In genomic region chr21:5123655-5124054, GRCh38 we compare ENCODE assay signal across 8 cellular contexts.
A peak's percentile ranks its signal among the peaks of the same experiment; 100 is the strongest.
DNase-seq lines count a peak whose midpoint lies in the region; ATAC-seq and TF ChIP-seq lines count a peak whose summit lies in the region.
"Not testable (repeated sequence)": the region's sequence is repeated elsewhere in the genome, so short reads cannot be mapped to it uniquely, and the experiment has no call there.

No MANE protein-coding gene starts in this region.

- POLR2A ChIA-PET in AG04449 (lab: Yijun Ruan, JAX); activated naive CD8-positive, alpha-beta T cell treated with anti-CD3 and anti-CD28 coated beads, Interleukin-2, amount 10 ng/mL, durations not matched to agents 7 days and 5 days (lab: Charles Lee): not testable (repeated sequence)

- H3K27ac ChIP-seq in neural progenitor cell, result not testable (repeated sequence)

- not testable (repeated sequence) for H3K9me3 Mint-ChIP-seq in activated naive CD8-positive, alpha-beta T cell treated with anti-CD3 and anti-CD28 coated beads, Interleukin-2, amount 10 ng/mL, durations not matched to agents 7 days and 5 days; glutamatergic neuron (ENCODE audit: unreplicated experiment); neural progenitor cell

- H3K9ac ChIP-seq in neural progenitor cell, result not testable (repeated sequence)

- not testable (repeated sequence) for H3K4me3 ChIP-seq in AG04449 (ENCODE audit: low read depth, low read length); neural progenitor cell

- not testable (repeated sequence) for H3K36me3 Mint-ChIP-seq in activated naive CD8-positive, alpha-beta T cell treated with anti-CD3 and anti-CD28 coated beads, Interleukin-2, amount 10 ng/mL, durations not matched to agents 7 days and 5 days; glutamatergic neuron (ENCODE audit: unreplicated experiment); neural progenitor cell

- not testable (repeated sequence) for H3F3A ChIP-seq in neural progenitor cell (ENCODE audit: low read depth)

- not testable (repeated sequence) for H4K20me1 ChIP-seq in neural progenitor cell (ENCODE audit: low read depth)

- TF ChIP-seq CTCF in AG04449 (IDR thresholded peaks at IDR 0.05; ENCODE audit: insufficient read depth, low read length, missing control alignments) (peak; percentile 31), neural progenitor cell (IDR thresholded peaks at IDR 0.05) (peak; percentile 48)
- TF ChIP-seq CTCF in glutamatergic neuron (IDR thresholded peaks at IDR 0.05; ENCODE audit: partially characterized antibody, unreplicated experiment), result not testable (repeated sequence)

- H3K4me1 Mint-ChIP-seq in activated naive CD8-positive, alpha-beta T cell treated with anti-CD3 and anti-CD28 coated beads, Interleukin-2, amount 10 ng/mL, durations not matched to agents 7 days and 5 days; glutamatergic neuron (ENCODE audit: low read depth, unreplicated experiment); neural progenitor cell: not testable (repeated sequence)

- CTCF ChIA-PET in AG04449 (lab: Yijun Ruan, JAX), result not testable (repeated sequence)

- H3K27me3 ChIP-seq in neural progenitor cell, result not testable (repeated sequence)

- H3K79me2 ChIP-seq in neural progenitor cell (ENCODE audit: low read depth), result not testable (repeated sequence)

- H3K36me3 ChIP-seq in neural progenitor cell, result not testable (repeated sequence)

- H3K4me3 Mint-ChIP-seq in activated naive CD8-positive, alpha-beta T cell treated with anti-CD3 and anti-CD28 coated beads, Interleukin-2, amount 10 ng/mL, durations not matched to agents 7 days and 5 days; glutamatergic neuron (ENCODE audit: unreplicated experiment); neural progenitor cell: not testable (repeated sequence)

- H3K4me1 ChIP-seq in neural progenitor cell, result not testable (repeated sequence)

- H2AFZ ChIP-seq in neural progenitor cell (replicated peaks), result not testable (repeated sequence)

- not testable (repeated sequence) for H3K4me2 ChIP-seq in neural progenitor cell

- H3K9me3 ChIP-seq in neural progenitor cell (ENCODE audit: low read depth), result not testable (repeated sequence)

- ATAC-seq in GM19324 (IDR thresholded peaks at IDR 0.05; ENCODE audit: low FRiP score, unreplicated experiment) (peak; percentile 53), HG03439 (IDR thresholded peaks at IDR 0.05; ENCODE audit: unreplicated experiment) (peak; percentile 55)
- ATAC-seq in activated naive CD8-positive, alpha-beta T cell treated with anti-CD3 and anti-CD28 coated beads, Interleukin-2, amount 10 ng/mL, durations not matched to agents 7 days and 5 days (ENCODE audit: low read depth), result peak; percentile 27

- H3K27me3 Mint-ChIP-seq in activated naive CD8-positive, alpha-beta T cell treated with anti-CD3 and anti-CD28 coated beads, Interleukin-2, amount 10 ng/mL, durations not matched to agents 7 days and 5 days; glutamatergic neuron (ENCODE audit: unreplicated experiment); neural progenitor cell (ENCODE audit: insufficient read depth, low read depth): not testable (repeated sequence)

- not testable (repeated sequence) for DNase-seq in AG04449 (ENCODE audit: low read depth, low spot score); neural progenitor cell (ENCODE audit: low spot score)
- peak; percentile 48 to 52 for DNase-seq in activated CD4-positive, alpha-beta T cell treated with anti-CD3 and anti-CD28 coated beads, Interleukin-2, amount 50 U/mL, for 24 hours (ENCODE audit: low read depth in 1 of 2, low spot score in 1 of 2)
- peak; percentile 76 for DNase-seq in activated naive CD8-positive, alpha-beta T cell treated with anti-CD3 and anti-CD28 coated beads, Interleukin-2, amount 10 ng/mL, durations not matched to agents 7 days and 5 days
- peak; percentile 74 for DNase-seq in glutamatergic neuron
- DNase-seq in stimulated activated CD8-positive, alpha-beta memory T cell treated with anti-CD3 and anti-CD28 coated beads, Interleukin-15, amount 100 ng/mL, for 1 hour (ENCODE audit: low read depth), result peak; percentile 53

- H3K27ac Mint-ChIP-seq in activated naive CD8-positive, alpha-beta T cell treated with anti-CD3 and anti-CD28 coated beads, Interleukin-2, amount 10 ng/mL, durations not matched to agents 7 days and 5 days; glutamatergic neuron (ENCODE audit: unreplicated experiment); neural progenitor cell: not testable (repeated sequence)
